17 cellular contexts compared by ENCODE assay signal in the genomic region with DNA sequence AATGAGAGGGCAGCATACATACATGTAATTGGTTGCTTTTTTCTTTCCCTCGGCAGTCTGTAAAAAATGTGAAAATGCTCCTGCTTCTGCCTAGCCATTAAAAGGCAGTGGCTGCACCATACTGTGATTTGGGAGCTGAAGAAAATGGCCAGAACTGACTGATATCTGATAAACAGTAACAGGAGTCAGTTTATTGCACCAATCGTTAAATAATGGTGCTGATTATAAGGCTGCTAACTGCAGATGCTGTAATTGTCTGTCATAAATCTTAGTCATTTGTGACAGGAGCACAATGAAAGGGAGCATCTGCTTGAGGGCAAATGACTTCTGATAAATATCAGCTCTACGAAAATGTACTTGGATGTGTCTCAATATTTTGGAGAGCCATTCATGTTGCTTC.
DNase-seq lines count a peak whose midpoint lies in the region; TF ChIP-seq lines count a peak whose summit lies in the region.
"Had no signal": no experiment of that assay in that cellular context is flagged by ENCODE, and none has a peak within 500 bp of the region (broad histone marks: within the 10 kb centered on the region; RNA-seq: fewer than 3 reads in every experiment).

No MANE protein-coding gene starts in this region.

- H3K4me2 ChIP-seq in H9 (ENCODE audit: insufficient read depth, insufficient read length, low read length): no peak overlapping the region

- TF ChIP-seq CTCF in endodermal cell (conservative IDR thresholded peaks at IDR 0.05) (no peak), H9 (conservative IDR thresholded peaks at IDR 0.05) (no peak)

- H3K9me3 Mint-ChIP-seq in endodermal cell (no peaks in the 10 kb centered on the region), H9 (no peaks in the 10 kb centered on the region)
- H3K9me3 Mint-ChIP-seq in T-helper 2 cell treated with Interferon-gamma antibody and Interleukin-4, amounts not matched to agents 5 μg/mL and 100 μg/mL, for 36 hours: no peaks in the 10 kb centered on the region
- H3K9me3 Mint-ChIP-seq: stimulated activated naive CD8-positive, alpha-beta T cell treated with anti-CD3 and anti-CD28 coated beads, Interleukin-15, amount 100 ng/mL, for 72 hours had no signal

- DNase-seq in COLO829 (ENCODE audit: low spot score): peak; percentile 26
- DNase-seq in NCI-H1417 treated with DMSO at 0.1 percent for 48 hours (lab: John Stamatoyannopoulos, UW): peak; percentile 99
- peak; percentile 95 for DNase-seq in NCI-H69 (lab: John Stamatoyannopoulos, UW)
- no peak for DNase-seq in endodermal cell
- no peak for DNase-seq in T-helper 2 cell treated with Interferon-gamma antibody and Interleukin-4, amounts not matched to agents 5 μg/mL and 100 μg/mL, for 36 hours (ENCODE audit: low spot score)
- no peak for DNase-seq in H9
- DNase-seq in caudate nucleus (lab: John Stamatoyannopoulos, UW): no peak
- DNase-seq in RKO (ENCODE audit: low spot score): no peak
- DNase-seq: activated CD4-positive, CD25-positive, alpha-beta regulatory T cell; brain microvascular endothelial cell; CD4-positive, CD25-positive, alpha-beta regulatory T cell; DMS79; sigmoid colon; stimulated activated CD4-positive, alpha-beta T cell treated with anti-CD3 and anti-CD28 coated beads, Interleukin-1b, Interleukin-23, amount 100 ng/mL, for 48 hours; stimulated activated naive CD8-positive, alpha-beta T cell treated with anti-CD3 and anti-CD28 coated beads, Interleukin-15, amount 100 ng/mL, for 72 hours; T-helper 17 cell; upper lobe of left lung had no signal

- H3K9me3 ChIP-seq in endodermal cell (ENCODE audit: control insufficient read depth, low read length) (no peaks in the 10 kb centered on the region), H9 (ENCODE audit: control insufficient read depth, low read depth, low read length) (no peaks in the 10 kb centered on the region)
- H3K9me3 ChIP-seq: sigmoid colon, upper lobe of left lung had no signal

- no peak overlapping the region for H3K14ac ChIP-seq in H9 (ENCODE audit: insufficient read depth, low read length)

- H3K27ac Mint-ChIP-seq in endodermal cell: no peak overlapping the region
- no peak overlapping the region for H3K27ac Mint-ChIP-seq in T-helper 2 cell treated with Interferon-gamma antibody and Interleukin-4, amounts not matched to agents 5 μg/mL and 100 μg/mL, for 36 hours
- H3K27ac Mint-ChIP-seq in H9: peak overlapping the region in 1 of 3 experiments; percentile 61; a peak in 1 of 7 replicates
- H3K27ac Mint-ChIP-seq: CD4-positive, CD25-positive, alpha-beta regulatory T cell; stimulated activated naive CD8-positive, alpha-beta T cell treated with anti-CD3 and anti-CD28 coated beads, Interleukin-15, amount 100 ng/mL, for 72 hours; T-helper 17 cell had no signal

- no peak overlapping the region for H2BK5ac ChIP-seq in H9 (ENCODE audit: insufficient read length, low read length)

- WGBS in endodermal cell (ENCODE audit: insufficient coverage in 1 of 2, insufficient read length in 1 of 2), 2 experiments: 72 to 80% methylated on average over 3 of the region's 3 CpGs
- WGBS in H9 (ENCODE audit: extremely low coverage, insufficient read length, low lambda C conversion rate): no CpG with 5 or more reads among the region's 3 CpGs

- H4K20me1 ChIP-seq in H9 (ENCODE audit: control insufficient read depth, insufficient read depth, insufficient read length): no peaks in the 10 kb centered on the region

- H2BK12ac ChIP-seq in H9 (ENCODE audit: insufficient read length, low read depth, low read length): no peak overlapping the region

- no peaks in the 10 kb centered on the region for H3K23me2 ChIP-seq in H9 (ENCODE audit: insufficient read length, low read depth, low read length, poor library complexity, severe bottlenecking)

- H2BK120ac ChIP-seq in H9 (ENCODE audit: low read depth, low read length, poor library complexity, severe bottlenecking): no peak overlapping the region

- no peak overlapping the region for H3K4me3 ChIP-seq in endodermal cell (ENCODE audit: low read length)
- H3K4me3 ChIP-seq: sigmoid colon, upper lobe of left lung had no signal

- H3K79me1 ChIP-seq in H9 (ENCODE audit: insufficient read depth, low read depth, low read length, poor library complexity, severe bottlenecking): no peaks in the 10 kb centered on the region

- no peak overlapping the region for H3K4me3 Mint-ChIP-seq in endodermal cell
- H3K4me3 Mint-ChIP-seq in T-helper 2 cell treated with Interferon-gamma antibody and Interleukin-4, amounts not matched to agents 5 μg/mL and 100 μg/mL, for 36 hours: no peak overlapping the region
- H3K4me3 Mint-ChIP-seq in H9: no peak overlapping the region
- H3K4me3 Mint-ChIP-seq: CD4-positive, CD25-positive, alpha-beta regulatory T cell; stimulated activated naive CD8-positive, alpha-beta T cell treated with anti-CD3 and anti-CD28 coated beads, Interleukin-15, amount 100 ng/mL, for 72 hours; T-helper 17 cell had no signal

- H3K27ac ChIP-seq in endodermal cell (ENCODE audit: low read depth, low read length) (peak overlapping the region; percentile 30), H9 (ENCODE audit: insufficient read length, low read depth, low read length) (no peak overlapping the region), caudate nucleus (ENCODE audit: low read depth, low read length) (no peak overlapping the region)
- H3K27ac ChIP-seq: brain microvascular endothelial cell, sigmoid colon, upper lobe of left lung had no signal

- no peak overlapping the region for H2BK15ac ChIP-seq in H9 (ENCODE audit: low read depth, low read length)

- no peak overlapping the region for H3K9ac ChIP-seq in endodermal cell (ENCODE audit: extremely low read depth, low read length, poor library complexity, severe bottlenecking)
- no peak overlapping the region for H3K9ac ChIP-seq in H9 (ENCODE audit: extremely low read depth, insufficient read length, low read length)

- peaks cover 2% of the 10 kb centered on the region for H3K4me1 Mint-ChIP-seq in endodermal cell
- H3K4me1 Mint-ChIP-seq in T-helper 2 cell treated with Interferon-gamma antibody and Interleukin-4, amounts not matched to agents 5 μg/mL and 100 μg/mL, for 36 hours (ENCODE audit: low read depth): no peaks in the 10 kb centered on the region
- peaks cover 17 to 26% of the 10 kb centered on the region in 2 experiments for H3K4me1 Mint-ChIP-seq in H9
- H3K4me1 Mint-ChIP-seq: CD4-positive, CD25-positive, alpha-beta regulatory T cell; stimulated activated naive CD8-positive, alpha-beta T cell treated with anti-CD3 and anti-CD28 coated beads, Interleukin-15, amount 100 ng/mL, for 72 hours; T-helper 17 cell had no signal

- no peaks in the 10 kb centered on the region for H3K79me2 ChIP-seq in H9 (ENCODE audit: insufficient read depth, low read length)

- no peak overlapping the region for H4K8ac ChIP-seq in H9 (replicated peaks; ENCODE audit: insufficient read length, low read depth, low read length)

- no peak overlapping the region for H2AK5ac ChIP-seq in H9 (ENCODE audit: insufficient read length, low read length)

- H3K36me3 Mint-ChIP-seq in endodermal cell (ENCODE audit: low read depth): no peaks in the 10 kb centered on the region
- no peaks in the 10 kb centered on the region for H3K36me3 Mint-ChIP-seq in T-helper 2 cell treated with Interferon-gamma antibody and Interleukin-4, amounts not matched to agents 5 μg/mL and 100 μg/mL, for 36 hours (ENCODE audit: low read depth)
- no peaks in the 10 kb centered on the region for H3K36me3 Mint-ChIP-seq in H9 (ENCODE audit: insufficient read depth in 1 of 3, low read depth in 3 of 3)
- H3K36me3 Mint-ChIP-seq: CD4-positive, CD25-positive, alpha-beta regulatory T cell had no signal

- no peaks in the 10 kb centered on the region for H3K27me3 ChIP-seq in endodermal cell (ENCODE audit: control insufficient read depth, insufficient read depth, low read length, poor library complexity, severe bottlenecking)
- no peaks in the 10 kb centered on the region for H3K27me3 ChIP-seq in H9 (ENCODE audit: insufficient read depth, low read length)
- H3K27me3 ChIP-seq: brain microvascular endothelial cell, sigmoid colon, upper lobe of left lung had no signal

- no peaks in the 10 kb centered on the region for H3K36me3 ChIP-seq in endodermal cell (ENCODE audit: control insufficient read depth, insufficient read depth, low read length)
- H3K36me3 ChIP-seq: brain microvascular endothelial cell, sigmoid colon, upper lobe of left lung had no signal

- H3K4ac ChIP-seq in H9 (ENCODE audit: low read depth, low read length): no peak overlapping the region

- no peak overlapping the region for H3K56ac ChIP-seq in H9 (ENCODE audit: insufficient read length, low read depth, low read length)

- no peaks in the 10 kb centered on the region for H3K27me3 Mint-ChIP-seq in endodermal cell (ENCODE audit: insufficient read depth)
- H3K27me3 Mint-ChIP-seq in T-helper 2 cell treated with Interferon-gamma antibody and Interleukin-4, amounts not matched to agents 5 μg/mL and 100 μg/mL, for 36 hours (ENCODE audit: low read depth): no peaks in the 10 kb centered on the region
- no peaks in the 10 kb centered on the region for H3K27me3 Mint-ChIP-seq in H9 (ENCODE audit: low read depth)
- H3K27me3 Mint-ChIP-seq: CD4-positive, CD25-positive, alpha-beta regulatory T cell; T-helper 17 cell had no signal

- H3K23ac ChIP-seq in H9 (ENCODE audit: insufficient read length, low read depth, low read length): no peak overlapping the region

- H4K5ac ChIP-seq in H9 (ENCODE audit: insufficient read length, low read depth, low read length): no peak overlapping the region

- no peak overlapping the region for H2BK20ac ChIP-seq in H9 (ENCODE audit: low read depth, low read length, poor library complexity, severe bottlenecking)

- H2AFZ ChIP-seq in H9 (ENCODE audit: low read length): no peak overlapping the region

- no peak overlapping the region for H3T11ph ChIP-seq in H9 (ENCODE audit: low read length)

- H3K4me1 ChIP-seq in endodermal cell (ENCODE audit: control insufficient read depth, insufficient read depth, low read length): no peaks in the 10 kb centered on the region
- no peaks in the 10 kb centered on the region; the same call in 1 of the 2 replicates for H3K4me1 ChIP-seq in H9 (ENCODE audit: insufficient read depth, low read length)
- H3K4me1 ChIP-seq: sigmoid colon, upper lobe of left lung had no signal

- H3K18ac ChIP-seq in H9 (ENCODE audit: insufficient read length, low read depth, low read length): no peak overlapping the region

- H4K91ac ChIP-seq in H9 (ENCODE audit: insufficient read length, low read depth, low read length): no peak overlapping the region

Comparison
In these comparisons a context has a peak if more than half of its experiments do, and no peak if none do; other contexts are left out.
1. DNase-seq: peak in COLO829 (single experiment), NCI-H1417 treated with DMSO at 0.1 percent for 48 hours (single experiment) and NCI-H69 (single experiment); none in endodermal cell (single experiment), T-helper 2 cell treated with Interferon-gamma antibody and Interleukin-4, amounts not matched to agents 5 μg/mL and 100 μg/mL, for 36 hours (single experiment), H9 (single experiment), caudate nucleus (0 of 61) and RKO (single experiment).